ENCODE assay signal across 23 cellular contexts in the genomic region with DNA sequence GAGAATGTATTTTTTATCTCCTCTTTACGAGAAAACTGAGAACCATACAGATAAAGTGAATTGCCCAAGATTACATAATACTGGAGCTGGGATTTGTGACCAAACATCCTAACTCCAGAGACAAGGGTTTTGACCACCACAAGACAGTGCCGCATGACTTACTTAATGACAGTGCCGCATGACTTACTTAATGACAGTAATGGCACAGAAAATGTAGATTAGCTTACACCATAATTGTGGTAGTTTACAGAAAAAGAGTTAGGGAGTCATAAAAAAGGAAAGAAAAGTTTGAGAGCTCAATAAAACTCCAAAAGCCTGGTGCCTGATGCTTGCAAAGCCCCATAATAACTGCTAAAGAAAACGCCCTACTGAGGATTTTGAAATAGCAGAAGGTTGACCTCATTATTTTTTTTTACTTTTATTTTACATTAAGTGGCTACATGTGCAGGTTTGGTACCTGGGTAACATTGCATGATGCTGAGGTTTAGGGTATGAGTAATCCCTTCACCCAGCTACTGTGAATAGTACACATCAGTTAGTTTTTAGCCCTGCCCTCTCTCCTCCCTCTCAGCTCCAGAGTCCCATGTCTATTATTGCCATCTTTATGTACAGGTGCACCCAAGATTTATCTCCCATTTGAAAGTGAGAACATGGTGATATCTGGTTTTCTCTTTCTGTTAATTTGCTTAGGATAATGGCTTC.
DNase-seq lines count a peak whose midpoint lies in the region; ATAC-seq and TF ChIP-seq lines count a peak whose summit lies in the region.
"Had no signal": no experiment of that assay in that cellular context is flagged by ENCODE, and none has a peak within 500 bp of the region (broad histone marks: within the 10 kb centered on the region; RNA-seq: fewer than 3 reads in every experiment).

No MANE protein-coding gene starts in this region.

- H3K14ac ChIP-seq in mesenchymal stem cell (ENCODE audit: low read length in 2 of 2), result no peak overlapping the region

- no peak overlapping the region for H3K27ac ChIP-seq in mesenchymal stem cell (ENCODE audit: low read length, poor library complexity, severe bottlenecking)
- H3K27ac ChIP-seq: A549; BLaER1 treated with 17β-estradiol and CSF1 and Interleukin-3, amounts not matched to agents 10 nM and 100 nM; SJSA1 had no signal

- H3K9me3 ChIP-seq in mesenchymal stem cell (ENCODE audit: control insufficient read depth, low read length), result no peaks in the 10 kb centered on the region
- H3K9me3 ChIP-seq: A549; BLaER1 treated with 17β-estradiol and CSF1 and Interleukin-3, amounts not matched to agents 10 nM and 100 nM; SJSA1 had no signal

- no peaks in the 10 kb centered on the region for H3K79me1 ChIP-seq in mesenchymal stem cell (replicated peaks; ENCODE audit: low read length, poor library complexity, severe bottlenecking)

- no peak overlapping the region for H4K8ac ChIP-seq in mesenchymal stem cell (ENCODE audit: low read length)

- no peak overlapping the region for H3K4me2 ChIP-seq in mesenchymal stem cell (ENCODE audit: low read length, poor library complexity, severe bottlenecking)
- H3K4me2 ChIP-seq: A549; BLaER1 treated with 17β-estradiol and CSF1 and Interleukin-3, amounts not matched to agents 10 nM and 100 nM had no signal

- no peak overlapping the region for H2BK15ac ChIP-seq in mesenchymal stem cell (ENCODE audit: low read depth, poor library complexity, severe bottlenecking)

- no peak overlapping the region for H2BK120ac ChIP-seq in mesenchymal stem cell (ENCODE audit: low read depth, low read length)

- H3K18ac ChIP-seq in mesenchymal stem cell (ENCODE audit: low read depth in 1 of 2, low read length in 2 of 2), result no peak overlapping the region

- H3K4ac ChIP-seq in mesenchymal stem cell (ENCODE audit: low read depth in 1 of 2, low read length in 2 of 2), result no peak overlapping the region

- 73% methylated on average over 2 of the region's 4 CpGs for WGBS in mesenchymal stem cell

- no peak overlapping the region for H3K4me3 ChIP-seq in mesenchymal stem cell (ENCODE audit: insufficient read depth in 1 of 2, low read depth in 1 of 2, low read length in 2 of 2)
- H3K4me3 ChIP-seq: A549; BLaER1 treated with 17β-estradiol and CSF1 and Interleukin-3, amounts not matched to agents 10 nM and 100 nM; K562; SJSA1 had no signal

- H3K23ac ChIP-seq in mesenchymal stem cell (ENCODE audit: low read length in 2 of 2), result no peak overlapping the region

- H2BK12ac ChIP-seq in mesenchymal stem cell (ENCODE audit: low read length in 2 of 2), result no peak overlapping the region

- no peak overlapping the region for H3K9ac ChIP-seq in mesenchymal stem cell (ENCODE audit: low read length)
- H3K9ac ChIP-seq: BLaER1 treated with 17β-estradiol and CSF1 and Interleukin-3, amounts not matched to agents 10 nM and 100 nM had no signal

- H3K4me1 ChIP-seq in mesenchymal stem cell (ENCODE audit: control insufficient read depth, insufficient read depth, low read depth, low read length), result no peaks in the 10 kb centered on the region
- H3K4me1 ChIP-seq: BLaER1 treated with 17β-estradiol and CSF1 and Interleukin-3, amounts not matched to agents 10 nM and 100 nM; SJSA1 had no signal

- ATAC-seq in esophagus mucosa, result peak; percentile 57
- ATAC-seq in GM18858 (IDR thresholded peaks at IDR 0.05; ENCODE audit: unreplicated experiment), result no peak
- ATAC-seq: A549, HepG2, K562, PC-3, Right ventricle myocardium inferior, T-cell had no signal

- H3K27me3 ChIP-seq in mesenchymal stem cell (ENCODE audit: control insufficient read depth in 1 of 2, insufficient read depth in 1 of 2, low read length in 2 of 2), result no peaks in the 10 kb centered on the region
- H3K27me3 ChIP-seq: BLaER1 treated with 17β-estradiol and CSF1 and Interleukin-3, amounts not matched to agents 10 nM and 100 nM; SJSA1 had no signal

- no peak overlapping the region for H2BK5ac ChIP-seq in mesenchymal stem cell (ENCODE audit: low read depth, low read length, poor library complexity, severe bottlenecking)

- no peaks in the 10 kb centered on the region for H3K36me3 ChIP-seq in mesenchymal stem cell (ENCODE audit: control insufficient read depth in 1 of 2, insufficient read depth in 2 of 2, low read depth in 1 of 2, low read length in 2 of 2)
- H3K36me3 ChIP-seq: BLaER1 treated with 17β-estradiol and CSF1 and Interleukin-3, amounts not matched to agents 10 nM and 100 nM; SJSA1 had no signal

- no peak overlapping the region for H2AFZ ChIP-seq in mesenchymal stem cell (ENCODE audit: low read depth, low read length)

- in situ Hi-C loops in GM13976 (cut with MboI; ENCODE audit: low sequenced_read_pairs, unreplicated experiment), result no loop called here

- H2AK5ac ChIP-seq in mesenchymal stem cell (ENCODE audit: low read length, severe bottlenecking), result no peak overlapping the region

- no peak overlapping the region for H4K91ac ChIP-seq in mesenchymal stem cell (ENCODE audit: low read length)

- peak; percentile 8 for DNase-seq in MV-4-11 (lab: John Stamatoyannopoulos, UW)
- DNase-seq in OCI-M1 (lab: John Stamatoyannopoulos, UW), result peak; percentile 22
- DNase-seq in mesenchymal stem cell, result peak; percentile 5
- DNase-seq in GM13976 (ENCODE audit: low spot score), result no peak
- no peak for DNase-seq in NK-92 (lab: John Stamatoyannopoulos, UW; ENCODE audit: unreplicated experiment)
- no peak for DNase-seq in LoVo (ENCODE audit: low spot score)
- DNase-seq: AML-193; CD4-positive, alpha-beta T cell; DMS53; HCEC 1CT; Kasumi-1; NCI-H2029 treated with DMSO at 0.1 percent for 48 hours; NCI-H446 treated with DMSO at 0.1 percent for 48 hours; PC-3; T-cell had no signal

- TF ChIP-seq CTCF in GM13976 (IDR thresholded peaks at IDR 0.05; ENCODE audit: borderline replicate concordance, control extremely low read depth, extremely low read depth, insufficient read depth, missing control alignments), result no peak

Comparison
In these comparisons a context has a peak if more than half of its experiments do, and no peak if none do; other contexts are left out.
1. DNase-seq: peak in MV-4-11 (single experiment), OCI-M1 (single experiment) and mesenchymal stem cell (single experiment); none in GM13976 (single experiment), NK-92 (single experiment) and LoVo (single experiment).